ENCODE assay signal across 18 cellular contexts in genomic region chr5:65209341-65209740, GRCh38.
DNase-seq lines count a peak whose midpoint lies in the region; ATAC-seq, FAIRE-seq and TF ChIP-seq lines count a peak whose summit lies in the region.
"Had no signal": no experiment of that assay in that cellular context is flagged by ENCODE, and none has a peak within 500 bp of the region (broad histone marks: within the 10 kb centered on the region; RNA-seq: fewer than 3 reads in every experiment).

No MANE protein-coding gene starts in this region.

- no peak overlapping the region for H3K4me3 ChIP-seq in AG10803 (ENCODE audit: low read length)
- H3K4me3 ChIP-seq in bronchial epithelial cell (ENCODE audit: low read depth, low read length) = no peak overlapping the region
- H3K4me3 ChIP-seq: heart left ventricle had no signal

- H3K27me3 ChIP-seq in bronchial epithelial cell (ENCODE audit: control insufficient read depth, insufficient read depth, low read length) = no peaks in the 10 kb centered on the region
- H3K27me3 ChIP-seq: heart left ventricle had no signal

- no peaks in the 10 kb centered on the region for H3K36me3 ChIP-seq in bronchial epithelial cell (ENCODE audit: control insufficient read depth, insufficient read depth, low read length)

- FAIRE-seq in bronchial epithelial cell (lab: Jason Lieb, UNC) = no peak

- TF ChIP-seq CTCF in AG10803 (conservative IDR thresholded peaks at IDR 0.05; ENCODE audit: low read length) = no peak
- no peak for TF ChIP-seq CTCF in bronchial epithelial cell (IDR thresholded peaks at IDR 0.05; ENCODE audit: insufficient read depth, low read length, severe bottlenecking)

- no peak for ATAC-seq in GM21390 (IDR thresholded peaks at IDR 0.05; ENCODE audit: unreplicated experiment)
- no peak for ATAC-seq in HG03039 (IDR thresholded peaks at IDR 0.05; ENCODE audit: unreplicated experiment)
- ATAC-seq: heart left ventricle; stimulated activated naive CD8-positive, alpha-beta T cell treated with anti-CD3 and anti-CD28 coated beads, Interleukin-15, Interleukin-2, amounts not matched to agents 100 U/mL and 50 U/mL, for 24 hours had no signal

- peak; percentile 88 for DNase-seq in AG10803 (ENCODE audit: low read depth)
- peak; percentile 92 for DNase-seq in M059J (ENCODE audit: low read depth)
- DNase-seq in bronchial epithelial cell (ENCODE audit: low read depth) = peak; percentile 98
- DNase-seq in kidney tubule cell (ENCODE audit: low spot score) = peak; percentile 94
- no peak for DNase-seq in SKM-1 treated with dmso at 0.1 percent for 144 hours (lab: John Stamatoyannopoulos, UW; ENCODE audit: unreplicated experiment)
- no peak for DNase-seq in NCI-H1436 treated with DMSO at 0.1 percent for 48 hours (lab: John Stamatoyannopoulos, UW)
- DNase-seq: activated CD4-positive, alpha-beta T cell treated with anti-CD3 and anti-CD28 coated beads, Interleukin-2, amount 10 ng/mL, durations not matched to agents 7 days and 5 days; activated gamma-delta T cell; CD4-positive, alpha-beta memory T cell; cortex of kidney; heart left ventricle; NCI-H1092 treated with DMSO at 0.1 percent for 48 hours; NCI-H774; nucleus accumbens; stimulated activated CD4-positive, alpha-beta T cell treated with anti-CD3 and anti-CD28 coated beads, Interleukin-2, amount 100 ng/mL, for 24 hours; stimulated activated naive CD8-positive, alpha-beta T cell treated with anti-CD3 and anti-CD28 coated beads, Interleukin-15, Interleukin-2, amounts not matched to agents 100 U/mL and 50 U/mL, for 24 hours had no signal

Comparison
In these comparisons a context has a peak if more than half of its experiments do, and no peak if none do; other contexts are left out.
1. DNase-seq: peak in AG10803 (single experiment), M059J (single experiment), bronchial epithelial cell (single experiment) and kidney tubule cell (single experiment); none in SKM-1 treated with dmso at 0.1 percent for 144 hours (single experiment) and NCI-H1436 treated with DMSO at 0.1 percent for 48 hours (single experiment).